Comparison of ENCODE assay signal across 1 cellular context in genomic region chr3:19931767-19932188, GRCh38.
TF ChIP-seq lines count a peak whose summit lies in the region.

No MANE protein-coding gene starts in this region.

TF ChIP-seq in K562, 482 proteins besides CTCF, POLR2A, EP300 and RAD21 (continued from another document and continues in another):
- TF ChIP-seq ATF2 (CRISPR knock-in tag; IDR thresholded peaks at IDR 0.05) (no peak), LCOR (CRISPR knock-in tag; IDR thresholded peaks at IDR 0.05) (no peak), RBBP5 (IDR thresholded peaks at IDR 0.05; ENCODE audit: borderline replicate concordance, insufficient read depth, low read length, poor library complexity, severe bottlenecking) (peak; percentile 52), THRA (IDR thresholded peaks at IDR 0.05) (no peak), ZBTB49 (CRISPR knock-in tag; IDR thresholded peaks at IDR 0.05; ENCODE audit: borderline replicate concordance) (no peak), ZNF592 (IDR thresholded peaks at IDR 0.05) (peak; percentile 89), RBM22 (IDR thresholded peaks at IDR 0.05; ENCODE audit: low read depth, low read length, poor library complexity, severe bottlenecking) (no peak), ZNF699 (CRISPR knock-in tag; IDR thresholded peaks at IDR 0.05; ENCODE audit: insufficient replicate concordance) (no peak), ZNF12 (CRISPR knock-in tag; IDR thresholded peaks at IDR 0.05) (no peak), SRSF9 (IDR thresholded peaks at IDR 0.05; ENCODE audit: borderline replicate concordance, low read depth, low read length) (no peak), CREB1 (IDR thresholded peaks at IDR 0.05) (no peak), CREB1 (CRISPR knock-in tag; IDR thresholded peaks at IDR 0.05) (no peak), MTA2 (IDR thresholded peaks at IDR 0.05; ENCODE audit: low read depth) (no peak), BMI1 (IDR thresholded peaks at IDR 0.05; ENCODE audit: low read length) (no peak), ZSCAN32 (CRISPR knock-in tag; IDR thresholded peaks at IDR 0.05) (no peak), PTRF (tag; IDR thresholded peaks at IDR 0.05) (0 out of 2 replicates have a peak, but pooled peaks have one; percentile 23), ELF4 (CRISPR knock-in tag; IDR thresholded peaks at IDR 0.05) (0 out of 2 replicates have a peak, but pooled peaks have one; percentile 61), TFAM (CRISPR knock-in tag; conservative IDR thresholded peaks at IDR 0.05) (no peak), CREM (IDR thresholded peaks at IDR 0.05; ENCODE audit: low read depth) (peak; percentile 47; the same call in 1 of the 2 replicates), ZNF609 (CRISPR knock-in tag; IDR thresholded peaks at IDR 0.05; ENCODE audit: borderline replicate concordance) (no peak), CGGBP1 (CRISPR knock-in tag; IDR thresholded peaks at IDR 0.05) (no peak), HSF4 (CRISPR knock-in tag; IDR thresholded peaks at IDR 0.05; ENCODE audit: borderline replicate concordance) (no peak), PHF20 (IDR thresholded peaks at IDR 0.05; ENCODE audit: partially characterized antibody) (no peak), ID3 (CRISPR knock-in tag; IDR thresholded peaks at IDR 0.05) (no peak), ID3 (tag; IDR thresholded peaks at IDR 0.05) (peak; percentile 73; the same call in 1 of the 2 replicates), FOXK2 (conservative IDR thresholded peaks at IDR 0.05 in 1 of 2, IDR thresholded peaks at IDR 0.05 in 1 of 2; ENCODE audit: low read depth in 2 of 2) (peak; percentile 77 to 78), ZNF449 (CRISPR knock-in tag; IDR thresholded peaks at IDR 0.05) (no peak), ZNF431 (CRISPR knock-in tag; IDR thresholded peaks at IDR 0.05) (no peak), CBX5 (IDR thresholded peaks at IDR 0.05; ENCODE audit: borderline replicate concordance, low read depth) (no peak), HCFC1 (IDR thresholded peaks at IDR 0.05; ENCODE audit: low read depth, low read length) (no peak), PHF21A (IDR thresholded peaks at IDR 0.05; ENCODE audit: borderline replicate concordance, low read depth) (no peak), FOXM1 (IDR thresholded peaks at IDR 0.05; ENCODE audit: low read depth) (no peak), FOXM1 (CRISPR knock-in tag; IDR thresholded peaks at IDR 0.05; ENCODE audit: low read depth) (no peak), ILK (tag; IDR thresholded peaks at IDR 0.05; ENCODE audit: borderline replicate concordance, low read depth) (no peak), SRSF7 (optimal IDR thresholded peaks at IDR 0.05; ENCODE audit: low read depth, low read length) (no peak), SMAD4 (CRISPR knock-in tag; conservative IDR thresholded peaks at IDR 0.05) (no peak; the same call in 1 of the 2 replicates), ZFP91 (CRISPR knock-in tag; IDR thresholded peaks at IDR 0.05) (no peak), GATA2 (CRISPR knock-in tag; IDR thresholded peaks at IDR 0.05) (peak; percentile 79), CHD2 (IDR thresholded peaks at IDR 0.05; ENCODE audit: low read depth, low read length) (no peak), ZNF398 (CRISPR knock-in tag; IDR thresholded peaks at IDR 0.05) (no peak), SAFB2 (IDR thresholded peaks at IDR 0.05; ENCODE audit: borderline replicate concordance, low read depth, low read length, severe bottlenecking) (no peak), RFX5 (IDR thresholded peaks at IDR 0.05; ENCODE audit: low read depth, low read length) (no peak)
